ENCODE assay signal across 9 cellular contexts in the genomic region with DNA sequence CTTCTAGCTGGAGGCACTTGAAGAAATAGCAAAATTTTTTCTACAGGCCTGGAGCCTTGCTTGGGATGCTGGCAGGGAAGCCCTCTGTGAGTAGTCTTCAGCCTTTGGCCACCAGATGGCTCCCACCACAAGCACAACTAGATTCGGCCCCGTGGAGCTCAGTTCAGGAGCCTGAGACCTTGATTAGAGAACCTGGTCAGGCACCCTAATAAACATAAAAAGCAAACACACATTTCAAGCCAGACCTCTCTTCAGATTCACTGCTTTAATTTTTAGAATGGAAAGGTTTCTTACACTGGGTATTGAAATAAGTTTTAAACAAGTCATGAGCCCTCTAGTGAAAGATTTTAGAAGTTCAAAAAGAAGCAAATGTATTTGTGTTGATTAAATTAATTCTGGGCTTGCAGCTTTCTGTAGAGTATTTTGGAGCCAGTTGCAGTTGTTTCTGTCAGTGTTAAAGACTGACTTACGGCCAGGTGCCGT. TPM values are rescaled to one million over a fixed set of nuclear protein-coding genes. Genes with fewer than 3 reads are reported as not detected.
A peak's percentile ranks its signal among the peaks of the same experiment; 100 is the strongest.
DNase-seq lines count a peak whose midpoint lies in the region; ATAC-seq and TF ChIP-seq lines count a peak whose summit lies in the region.
"Had no signal": no experiment of that assay in that cellular context is flagged by ENCODE, and none has a peak within 500 bp of the region (broad histone marks: within the 10 kb centered on the region; RNA-seq: fewer than 3 reads in every experiment).

No MANE protein-coding gene starts in this region.

- no peaks in the 10 kb centered on the region for H3K9me3 ChIP-seq in DND-41 (ENCODE audit: insufficient read depth, low read length, severe bottlenecking)

- 0 out of 2 replicates have a peak, but pooled peaks cover 10% of the 10 kb centered on the region for H3K36me3 ChIP-seq in DND-41 (ENCODE audit: insufficient read depth, low read length)

- DNase-seq in DND-41, result peak; percentile 77
- DNase-seq in HuH-7.5 (ENCODE audit: low spot score), result peak; percentile 39
- peak; percentile 81 for DNase-seq in RWPE1 (ENCODE audit: low spot score)
- DNase-seq in activated T-helper 2 cell treated with anti-CD3 and anti-CD28 coated beads, Interferon-gamma antibody, Interleukin-2, Interleukin-4, amounts not matched to agents 10 μg/mL and 5 μg/mL and 100 μg/mL, durations not matched to agents 14 hours and 24 hours and 36 hours (ENCODE audit: low spot score), result peak; percentile 52
- peak; percentile 70 for DNase-seq in foreskin melanocyte
- DNase-seq in non-pigmented ciliary epithelial cell (ENCODE audit: low read depth), result peak; percentile 56
- DNase-seq in stromal cell of bone marrow (ENCODE audit: low read depth), result peak; percentile 67

- peaks cover 7% of the 10 kb centered on the region for H3K27me3 Mint-ChIP-seq in activated T-helper 2 cell treated with anti-CD3 and anti-CD28 coated beads, Interferon-gamma antibody, Interleukin-2, Interleukin-4, amounts not matched to agents 10 μg/mL and 5 μg/mL and 100 μg/mL, durations not matched to agents 14 hours and 24 hours and 36 hours (ENCODE audit: low read depth)

- H3K4me3 Mint-ChIP-seq in activated T-helper 2 cell treated with anti-CD3 and anti-CD28 coated beads, Interferon-gamma antibody, Interleukin-2, Interleukin-4, amounts not matched to agents 10 μg/mL and 5 μg/mL and 100 μg/mL, durations not matched to agents 14 hours and 24 hours and 36 hours (ENCODE audit: low read depth), result peak overlapping the region; percentile 41

- H3K9ac ChIP-seq in DND-41 (ENCODE audit: low read depth, low read length), result no peak overlapping the region

- no peaks in the 10 kb centered on the region for H3K79me2 ChIP-seq in DND-41 (ENCODE audit: insufficient read depth, low read length)

- H3K4me3 ChIP-seq in DND-41 (ENCODE audit: low read depth in 1 of 2, low read length in 2 of 2), result no peak overlapping the region
- H3K4me3 ChIP-seq: skin epidermis had no signal

- no peak overlapping the region for H3K27ac Mint-ChIP-seq in activated T-helper 2 cell treated with anti-CD3 and anti-CD28 coated beads, Interferon-gamma antibody, Interleukin-2, Interleukin-4, amounts not matched to agents 10 μg/mL and 5 μg/mL and 100 μg/mL, durations not matched to agents 14 hours and 24 hours and 36 hours

- H3K4me1 ChIP-seq in DND-41 (ENCODE audit: insufficient read depth, low read length), result peaks cover 5% of the 10 kb centered on the region

- CTCF ChIA-PET in RWPE1 (lab: Yijun Ruan, JAX), result interaction anchor here (0.5 to 1.9 kb wide), 39 partner anchors 8 to 1389 kb away, joined by 3 to 36 read pairs (median 5); a partner anchor contains a TSS

- POLR2A ChIA-PET in RWPE1 (lab: Yijun Ruan, JAX; ENCODE audit: low non-redundant PET), result no interaction called here

- no peaks in the 10 kb centered on the region for H3K27me3 ChIP-seq in DND-41 (ENCODE audit: insufficient read depth, low read length, poor library complexity)

- H2AFZ ChIP-seq in DND-41 (ENCODE audit: low read depth, low read length), result peak overlapping the region; percentile 57

- intact Hi-C loops in activated T-helper 2 cell treated with anti-CD3 and anti-CD28 coated beads, Interferon-gamma antibody, Interleukin-2, Interleukin-4, amounts not matched to agents 10 μg/mL and 5 μg/mL and 100 μg/mL, durations not matched to agents 14 hours and 24 hours and 36 hours (cut with micrococcal nuclease), result loop anchor here (1.0 to 2.0 kb wide), 3 partner anchors 66 to 136 kb away; no protein-coding TSS in a partner anchor

- peaks cover 19% of the 10 kb centered on the region for H3K4me1 Mint-ChIP-seq in activated T-helper 2 cell treated with anti-CD3 and anti-CD28 coated beads, Interferon-gamma antibody, Interleukin-2, Interleukin-4, amounts not matched to agents 10 μg/mL and 5 μg/mL and 100 μg/mL, durations not matched to agents 14 hours and 24 hours and 36 hours (ENCODE audit: low read depth)

- H3K27ac ChIP-seq in DND-41 (ENCODE audit: low read length) (no peak overlapping the region; the same call in 1 of the 2 replicates), RWPE1 (no peak overlapping the region)

- ATAC-seq in DND-41 (ENCODE audit: insufficient read depth, low read depth) (peak; percentile 99), GM21528 (IDR thresholded peaks at IDR 0.05; ENCODE audit: low FRiP score, unreplicated experiment) (peak; percentile 90)

- TF ChIP-seq CTCF in DND-41 (IDR thresholded peaks at IDR 0.05; ENCODE audit: borderline replicate concordance, extremely low read depth, low read length, poor library complexity, severe bottlenecking) (peak; percentile 87), RWPE1 (conservative IDR thresholded peaks at IDR 0.05; ENCODE audit: low read depth) (peak; percentile 95)

- no peaks in the 10 kb centered on the region for H4K20me1 ChIP-seq in DND-41 (ENCODE audit: insufficient read depth, low read length)

- H3K36me3 Mint-ChIP-seq in activated T-helper 2 cell treated with anti-CD3 and anti-CD28 coated beads, Interferon-gamma antibody, Interleukin-2, Interleukin-4, amounts not matched to agents 10 μg/mL and 5 μg/mL and 100 μg/mL, durations not matched to agents 14 hours and 24 hours and 36 hours (ENCODE audit: low read depth), result no peaks in the 10 kb centered on the region

- no peaks in the 10 kb centered on the region for H3K9me3 Mint-ChIP-seq in activated T-helper 2 cell treated with anti-CD3 and anti-CD28 coated beads, Interferon-gamma antibody, Interleukin-2, Interleukin-4, amounts not matched to agents 10 μg/mL and 5 μg/mL and 100 μg/mL, durations not matched to agents 14 hours and 24 hours and 36 hours

- peak overlapping the region; percentile 49; the same call in 1 of the 2 replicates for H3K4me2 ChIP-seq in DND-41 (ENCODE audit: insufficient read depth, low read length)

RNA-seq across cellular contexts. Expression of a gene that starts 41.4 kb away (rescaled TPM):
- 14.9 and 18.5 TPM in 2 replicates for total RNA-seq in activated T-helper 2 cell treated with anti-CD3 and anti-CD28 coated beads, Interferon-gamma antibody, Interleukin-2, Interleukin-4, amounts not matched to agents 10 μg/mL and 5 μg/mL and 100 μg/mL, durations not matched to agents 14 hours and 24 hours and 36 hours

RNA-seq across cellular contexts. Expression of a gene that starts 50.0 kb away (rescaled TPM):
- total RNA-seq in activated T-helper 2 cell treated with anti-CD3 and anti-CD28 coated beads, Interferon-gamma antibody, Interleukin-2, Interleukin-4, amounts not matched to agents 10 μg/mL and 5 μg/mL and 100 μg/mL, durations not matched to agents 14 hours and 24 hours and 36 hours, result 0.39 and 0.57 TPM in 2 replicates
